8 cellular contexts compared by ENCODE assay signal in genomic region chr17:32143525-32143865, GRCh38. TPM values are rescaled to one million over a fixed set of nuclear protein-coding genes. Genes with fewer than 3 reads are reported as not detected.
DNase-seq lines count a peak whose midpoint lies in the region; TF ChIP-seq lines count a peak whose summit lies in the region.

No MANE protein-coding gene starts in this region.

- 0 out of 2 replicates have a peak, but pooled peaks cover 2% of the 10 kb centered on the region for H3K4me1 ChIP-seq in SJCRH30

- H3K9me3 ChIP-seq in SJCRH30 (replicated peaks): no peaks in the 10 kb centered on the region

- no peak for TF ChIP-seq POLR2A in erythroblast (IDR thresholded peaks at IDR 0.05; ENCODE audit: low read length)

- H3K27ac ChIP-seq in SJCRH30: no peak overlapping the region

- H3K27me3 ChIP-seq in SJCRH30: no peaks in the 10 kb centered on the region

- H3K36me3 ChIP-seq in SJCRH30: no peaks in the 10 kb centered on the region

- TF ChIP-seq CTCF in GM12864 (IDR thresholded peaks at IDR 0.05; ENCODE audit: low read depth, low read length, missing control alignments) (no peak), retinal pigment epithelial cell (conservative IDR thresholded peaks at IDR 0.05; ENCODE audit: low read depth, low read length) (no peak)

- DNase-seq in GM12864 (ENCODE audit: low read depth) (no peak), SJCRH30 (no peak), erythroblast (lab: John Stamatoyannopoulos, UW) (peak; percentile 36 to 54), retinal pigment epithelial cell (ENCODE audit: low read depth) (no peak), SK-N-DZ (ENCODE audit: low spot score) (no peak), LoVo (ENCODE audit: low spot score) (no peak), DMS53 (lab: John Stamatoyannopoulos, UW) (no peak), anterior cingulate cortex (lab: John Stamatoyannopoulos, UW) (no peak)

- peak overlapping the region; percentile 90; the same call in 1 of the 2 replicates for H3K4me3 ChIP-seq in GM12864 (ENCODE audit: low read depth, low read length)
- H3K4me3 ChIP-seq in SJCRH30: peak overlapping the region; percentile 97
- peak overlapping the region; percentile 97 for H3K4me3 ChIP-seq in retinal pigment epithelial cell (ENCODE audit: low read length)

RNA-seq across cellular contexts. Expression of gene RHOT1, which starts 1.2 kb away (rescaled TPM):
- 48.9 and 49.2 TPM in 2 replicates for total RNA-seq in SJCRH30 (2014; rRNA removed; shearing (Covaris generic))
- polyA plus RNA-seq in SK-N-DZ (2014; cell fraction: cytosol; rRNA removed): 65.5 and 69.8 TPM in 2 replicates
- 48.5 and 63.6 TPM in 2 replicates for polyA plus RNA-seq in SK-N-DZ (2014; cell fraction: nucleus; rRNA removed)

Comparison
In these comparisons a context has a peak if more than half of its experiments do, and no peak if none do; other contexts are left out.
1. DNase-seq: peak in erythroblast (2 of 2); none in GM12864 (single experiment), SJCRH30 (0 of 2), retinal pigment epithelial cell (single experiment), SK-N-DZ (single experiment), LoVo (single experiment), DMS53 (single experiment) and anterior cingulate cortex (0 of 58).
2. Peak in every context shown above with its lines, with median percentiles within 50 percentile points of each other: H3K4me3 ChIP-seq.